In genomic region chr3:48663489-48664312, GRCh38 we compare ENCODE assay signal across 8 cellular contexts. TPM values are rescaled to one million over a fixed set of nuclear protein-coding genes. Genes with fewer than 3 reads are reported as not detected.
DNase-seq lines count a peak whose midpoint lies in the region; ATAC-seq and TF ChIP-seq lines count a peak whose summit lies in the region.

No MANE protein-coding gene starts in this region.

- no peak for TF ChIP-seq CTCF in activated B cell treated with CpG ODN at 0.5 μM for 24 hours (IDR thresholded peaks at IDR 0.05)

- H3K9me3 Mint-ChIP-seq in activated B cell treated with CpG ODN at 0.5 μM for 24 hours = no peaks in the 10 kb centered on the region

- H3K4me3 Mint-ChIP-seq in activated B cell treated with CpG ODN at 0.5 μM for 24 hours = peak overlapping the region; percentile 81

- CTCF ChIA-PET in activated B cell treated with CpG ODN at 0.5 μM for 24 hours (lab: Charles Lee) = no interaction called here

- DNase-seq in A172 (ENCODE audit: low spot score) (peak; percentile 98), NCI-H2196 (lab: John Stamatoyannopoulos, UW; ENCODE audit: unreplicated experiment) (peak; percentile 92), activated B cell treated with CpG ODN at 0.5 μM for 24 hours (peak; percentile 75), inferior parietal cortex (ENCODE audit: extremely low spot score) (peak; percentile 96), smooth muscle cell of the brain vasculature (ENCODE audit: low read depth, low spot score) (peak; percentile 74)
- peak; percentile 81 for DNase-seq in central memory CD4-positive, alpha-beta T cell

- no peak overlapping the region for H3K27ac Mint-ChIP-seq in activated B cell treated with CpG ODN at 0.5 μM for 24 hours

- intact Hi-C loops in activated B cell treated with CpG ODN at 0.5 μM for 24 hours (cut with micrococcal nuclease) = loop anchor here (1.0 to 2.0 kb wide), 2 partner anchors 21 to 362 kb away; partner anchors contain the start of genes NCKIPSD and NME6

- peak; percentile 61 for TF ChIP-seq POLR2A in GM18526 (IDR thresholded peaks at IDR 0.05; ENCODE audit: extremely low read depth, insufficient read length)

- peaks cover 24% of the 10 kb centered on the region for H3K4me1 Mint-ChIP-seq in activated B cell treated with CpG ODN at 0.5 μM for 24 hours

- ATAC-seq in HG03064 (IDR thresholded peaks at IDR 0.05; ENCODE audit: low read depth, unreplicated experiment) (peak; percentile 82), activated B cell treated with CpG ODN at 0.5 μM for 24 hours (ENCODE audit: low read depth) (peak; percentile 79)

- POLR2A ChIA-PET in activated B cell treated with CpG ODN at 0.5 μM for 24 hours (lab: Charles Lee) = no interaction called here

- H3K27me3 Mint-ChIP-seq in activated B cell treated with CpG ODN at 0.5 μM for 24 hours = peaks cover 13% of the 10 kb centered on the region

- H3K36me3 Mint-ChIP-seq in activated B cell treated with CpG ODN at 0.5 μM for 24 hours (ENCODE audit: low read depth) = no peaks in the 10 kb centered on the region

RNA-seq across cellular contexts. Expression of gene CELSR3, which starts 1.0 kb away (rescaled TPM):
- 4.9 and 5.8 TPM in 2 replicates for total RNA-seq in A172 (2014; rRNA removed; shearing (Covaris generic))
- 1.5 and 2.3 TPM in 2 replicates for total RNA-seq in activated B cell treated with CpG ODN at 0.5 μM for 24 hours

RNA-seq across cellular contexts. Expression of gene NCKIPSD, which starts 22.0 kb away (rescaled TPM):
- 23.6 and 37.7 TPM in 2 replicates for total RNA-seq in A172 (2014; rRNA removed; shearing (Covaris generic))
- total RNA-seq in activated B cell treated with CpG ODN at 0.5 μM for 24 hours = 9.2 and 9.7 TPM in 2 replicates

RNA-seq across cellular contexts. Expression of gene SLC26A6, which starts 28.4 kb away (rescaled TPM):
- 16.9 and 17.5 TPM in 2 replicates for total RNA-seq in A172 (2014; rRNA removed; shearing (Covaris generic))
- 12.4 and 21.5 TPM in 2 replicates for total RNA-seq in activated B cell treated with CpG ODN at 0.5 μM for 24 hours

RNA-seq across cellular contexts. Expression of gene TMEM89, which starts 42.1 kb away (rescaled TPM):
- total RNA-seq in A172 (2014; rRNA removed; shearing (Covaris generic)) = not detected in 2 replicates
- total RNA-seq in activated B cell treated with CpG ODN at 0.5 μM for 24 hours = not detected in 2 replicates

RNA-seq across cellular contexts. Expression of gene IP6K2, which starts 53.3 kb away (rescaled TPM):
- total RNA-seq in A172 (2014; rRNA removed; shearing (Covaris generic)) = 64.1 and 73.4 TPM in 2 replicates
- 83.2 and 94.1 TPM in 2 replicates for total RNA-seq in activated B cell treated with CpG ODN at 0.5 μM for 24 hours

Comparison
In these comparisons a context has a peak if more than half of its experiments do, and no peak if none do; other contexts are left out.
1. Peak in every context shown above with its lines: DNase-seq and ATAC-seq.